8 cellular contexts compared by ENCODE assay signal in genomic region chr1:50978144-50978851, GRCh38. TPM values are rescaled to one million over a fixed set of nuclear protein-coding genes. Genes with fewer than 3 reads are reported as not detected.
DNase-seq lines count a peak whose midpoint lies in the region; ATAC-seq and TF ChIP-seq lines count a peak whose summit lies in the region.

No MANE protein-coding gene starts in this region.

- intact Hi-C loops in CD4-positive, alpha-beta T cell (cut with DNase I, micrococcal nuclease), result loop anchor here in 1 of 2 experiments (10.0 kb wide), 1 partner anchor 537 kb away; the partner anchor contains the start of gene EPS15
- intact Hi-C loops in uterus (cut with DNase I; ENCODE audit: low total_unique reads), result no loop called here

- peaks cover 10% of the 10 kb centered on the region for H3K27me3 ChIP-seq in CD4-positive, alpha-beta T cell (ENCODE audit: control insufficient read depth, insufficient read depth, low read length)
- H3K27me3 ChIP-seq in uterus, result no peaks in the 10 kb centered on the region

- no peaks in the 10 kb centered on the region for H3K4me1 ChIP-seq in uterus

- H3K27me3 Mint-ChIP-seq in CD4-positive, alpha-beta T cell, result peaks cover 24% of the 10 kb centered on the region
- peaks cover 17 to 30% (median 28%) of the 10 kb centered on the region in 3 donors for H3K27me3 Mint-ChIP-seq in naive B cell

- peak in 1 of 2 donors; percentile 23 for TF ChIP-seq POLR2A in uterus (IDR thresholded peaks at IDR 0.05)

- no peaks in the 10 kb centered on the region for H3K9me3 Mint-ChIP-seq in CD4-positive, alpha-beta T cell
- H3K9me3 Mint-ChIP-seq in naive B cell, result no peaks in the 10 kb centered on the region

- H3K4me1 Mint-ChIP-seq in CD4-positive, alpha-beta T cell (ENCODE audit: low read depth), result peaks cover 27% of the 10 kb centered on the region
- H3K4me1 Mint-ChIP-seq in naive B cell, result peaks cover 20 to 24% (median 21%) of the 10 kb centered on the region in 3 donors

- no peak overlapping the region for H3K27ac ChIP-seq in CD4-positive, alpha-beta T cell (ENCODE audit: low read depth, low read length)
- peak overlapping the region; percentile 90 to 98 for H3K27ac ChIP-seq in uterus

- H3K27ac Mint-ChIP-seq in CD4-positive, alpha-beta T cell, result peak overlapping the region; percentile 67
- peak overlapping the region in 5 of 6 donors; percentile 15 to 58 (median 31) for H3K27ac Mint-ChIP-seq in naive B cell

- H3K9me3 ChIP-seq in CD4-positive, alpha-beta T cell (ENCODE audit: control insufficient read depth, low read length), result no peaks in the 10 kb centered on the region
- H3K9me3 ChIP-seq in uterus, result no peaks in the 10 kb centered on the region

- peak; percentile 29 for ATAC-seq in CD4-positive, alpha-beta T cell (ENCODE audit: poor library complexity)
- ATAC-seq in GM19035 (IDR thresholded peaks at IDR 0.05; ENCODE audit: unreplicated experiment), result peak; percentile 34
- ATAC-seq in HG03139 (IDR thresholded peaks at IDR 0.05; ENCODE audit: unreplicated experiment), result peak; percentile 37
- ATAC-seq in naive B cell (ENCODE audit: low read depth in 2 of 2), result peak; percentile 24 to 43

- CTCF ChIA-PET in CD4-positive, alpha-beta T cell (lab: Charles Lee), result interaction anchor here (1.6 kb wide), 1 partner anchor 49 kb away, joined by 8 read pairs; no protein-coding TSS in a partner anchor

- POLR2A ChIA-PET in CD4-positive, alpha-beta T cell (lab: Charles Lee), result interaction anchor here (0.7 to 4.5 kb wide), 4 partner anchors 9 to 557 kb away, joined by 3 to 82 read pairs (median 18); partner anchors contain the start of genes CDKN2C and FAF1

- no peak for TF ChIP-seq CTCF in CD4-positive, alpha-beta T cell (IDR thresholded peaks at IDR 0.05)
- TF ChIP-seq CTCF in uterus (IDR thresholded peaks at IDR 0.05), result no peak

- peak in 2 of 10 experiments; percentile 8 to 15 for DNase-seq in CD4-positive, alpha-beta T cell
- DNase-seq in NCI-H446 (lab: John Stamatoyannopoulos, UW), result peak; percentile 67 to 91
- peak; percentile 64 for DNase-seq in activated CD8-positive, alpha-beta memory T cell treated with anti-CD3 and anti-CD28 coated beads, Interleukin-2, amount 50 U/mL, for 48 hours
- DNase-seq in fibroblast of peridontal ligament (ENCODE audit: extremely low read depth), result peak; percentile 58
- DNase-seq in naive B cell, result peak; percentile 33
- DNase-seq in uterus, result peak; percentile 53 to 58

- peak overlapping the region; percentile 63 to 74 for H3K4me3 ChIP-seq in uterus

- H3K36me3 ChIP-seq in uterus, result no peaks in the 10 kb centered on the region

- H3K36me3 Mint-ChIP-seq in CD4-positive, alpha-beta T cell (ENCODE audit: low read depth), result peaks cover 4% of the 10 kb centered on the region
- H3K36me3 Mint-ChIP-seq in naive B cell, result no peaks in the 10 kb centered on the region

- peak overlapping the region; percentile 92 for H3K4me3 Mint-ChIP-seq in CD4-positive, alpha-beta T cell
- H3K4me3 Mint-ChIP-seq in naive B cell, result peak overlapping the region; percentile 77 to 89 (median 84)

RNA-seq across cellular contexts. Expression of gene CDKN2C, which starts 8.3 kb away (rescaled TPM):
- total RNA-seq in CD4-positive, alpha-beta T cell, result 1 to 10 TPM; 4.3 to 4.9 TPM
- polyA plus RNA-seq in naive B cell (ENCODE audit: low read depth in 6 of 6), result 1 to 10 TPM in 3 of 6 donors, under 1 TPM in 2, not detected in 1; 0.57 to 1.1 (median 1.1) TPM
- 100 to 1,000 TPM in 1 of 4 donors, 10 to 100 TPM in 3; 13.4 to 103 (median 22.2) TPM for total RNA-seq in uterus

RNA-seq across cellular contexts. Expression of gene FAF1, which starts 18.2 kb away (rescaled TPM):
- total RNA-seq in CD4-positive, alpha-beta T cell, result 10 to 100 TPM; 43.5 to 44.0 TPM
- polyA plus RNA-seq in naive B cell (ENCODE audit: low read depth in 6 of 6), result 10 to 100 TPM; 36.4 to 66.5 (median 43.2) TPM
- 10 to 100 TPM; 34.1 to 77.2 (median 64.1) TPM for total RNA-seq in uterus
